Comparison of ENCODE assay signal across 1 cellular context in genomic region chr2:72824224-72824842, GRCh38.
TF ChIP-seq lines count a peak whose summit lies in the region.

No MANE protein-coding gene starts in this region.

TF ChIP-seq in GM23338, 12 proteins besides CTCF, POLR2A, EP300 and RAD21 (continued from another document):
- no peak for TF ChIP-seq REST (IDR thresholded peaks at IDR 0.05; ENCODE audit: unreplicated experiment)
- TF ChIP-seq NANOG (IDR thresholded peaks at IDR 0.05; ENCODE audit: borderline replicate concordance), result no peak
- no peak for TF ChIP-seq EZH2phosphoT487 (IDR thresholded peaks at IDR 0.05; ENCODE audit: unreplicated experiment)
- no peak for TF ChIP-seq STAT1 (IDR thresholded peaks at IDR 0.05; ENCODE audit: unreplicated experiment)
- no peak for TF ChIP-seq JUNB (IDR thresholded peaks at IDR 0.05; ENCODE audit: unreplicated experiment)
- TF ChIP-seq ZNF114 (CRISPR knock-in tag; IDR thresholded peaks at IDR 0.05), result no peak
- TF ChIP-seq EZH2 (IDR thresholded peaks at IDR 0.05; ENCODE audit: low read depth, unreplicated experiment), result no peak
- TF ChIP-seq POLR2AphosphoS5 (IDR thresholded peaks at IDR 0.05; ENCODE audit: low read depth), result no peak
